In the genomic region with DNA sequence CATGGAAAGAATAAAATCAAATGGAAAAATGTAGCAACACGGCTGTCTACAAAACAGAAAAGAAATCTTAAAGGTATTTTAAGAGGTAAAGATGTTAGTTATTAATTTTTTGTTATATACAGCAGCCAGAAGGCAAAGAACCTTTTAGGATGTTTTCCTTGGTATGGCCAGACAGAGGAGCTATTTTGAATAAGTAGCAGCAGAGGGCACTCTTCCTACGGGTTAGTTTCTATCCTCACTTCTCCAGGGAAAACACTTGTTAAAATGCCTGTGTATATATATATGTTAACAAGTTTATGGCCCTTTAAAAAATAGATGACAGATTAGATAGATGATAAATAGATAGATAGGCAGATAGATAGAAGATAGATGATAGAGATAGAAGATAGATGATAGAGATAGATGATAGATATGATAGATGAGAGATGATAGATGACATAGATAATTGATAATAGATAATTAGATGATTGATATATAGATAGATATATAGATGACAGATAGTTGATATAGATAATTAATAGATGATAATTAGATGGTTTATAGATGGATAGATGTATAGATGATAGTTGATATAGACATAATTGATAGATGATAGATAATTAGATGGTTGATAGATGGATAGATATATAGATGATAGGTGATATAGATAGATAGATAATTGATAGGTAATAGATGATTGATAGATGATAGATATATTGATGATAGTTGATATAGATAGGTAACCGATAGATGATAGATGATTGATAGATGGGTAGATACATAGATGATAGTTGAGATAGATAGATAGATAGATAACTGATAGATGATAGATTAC, we compare ENCODE assay signal across 8 cellular contexts. TPM values are rescaled to one million over a fixed set of nuclear protein-coding genes. Genes with fewer than 3 reads are reported as not detected.
A peak's percentile ranks its signal among the peaks of the same experiment; 100 is the strongest.
DNase-seq lines count a peak whose midpoint lies in the region; ATAC-seq, FAIRE-seq and TF ChIP-seq lines count a peak whose summit lies in the region.

No MANE protein-coding gene starts in this region.

- peak; percentile 95 for FAIRE-seq in endothelial cell of umbilical vein (lab: Jason Lieb, UNC)

- H4K20me1 ChIP-seq in endothelial cell of umbilical vein (replicated peaks; ENCODE audit: control insufficient read depth, extremely low read depth, insufficient read depth, low read length), result no peaks in the 10 kb centered on the region

- H3K27me3 ChIP-seq in endothelial cell of umbilical vein (ENCODE audit: control insufficient read depth in 2 of 2, insufficient read depth in 2 of 2, low read length in 2 of 2), result peaks cover 0 to 2% of the 10 kb centered on the region in 2 experiments

- POLR2A ChIA-PET in endothelial cell of umbilical vein (lab: Charles Lee), result no interaction called here

- H3K27ac ChIP-seq in endothelial cell of umbilical vein (ENCODE audit: insufficient read depth, low read depth, low read length), result no peak overlapping the region

- intact Hi-C loops in endothelial cell of umbilical vein (cut with micrococcal nuclease), result loop anchor here (1.0 to 5.0 kb wide), 6 partner anchors 59 to 664 kb away; a partner anchor contains a TSS

- H3K79me2 ChIP-seq in endothelial cell of umbilical vein (ENCODE audit: control insufficient read depth, insufficient read depth, low read length), result no peaks in the 10 kb centered on the region

- H3K4me2 ChIP-seq in endothelial cell of umbilical vein (ENCODE audit: insufficient read depth, low read length), result no peak overlapping the region

- in situ Hi-C loops in KBM-7 (cut with MboI; ENCODE audit: low pct_unique_long_range_greater_than_20kb, low sequenced_read_pairs), result no loop called here

- no peak for ATAC-seq in GM21526 (IDR thresholded peaks at IDR 0.05; ENCODE audit: low FRiP score, unreplicated experiment)
- ATAC-seq in HG02840 (IDR thresholded peaks at IDR 0.05; ENCODE audit: low FRiP score, unreplicated experiment), result no peak
- no peak for ATAC-seq in HG03039 (IDR thresholded peaks at IDR 0.05; ENCODE audit: unreplicated experiment)

- TF ChIP-seq CTCF in endothelial cell of umbilical vein (IDR thresholded peaks at IDR 0.05; ENCODE audit: extremely low read depth in 1 of 2, insufficient read depth in 1 of 2, low read depth in 1 of 2, low read length in 2 of 2), result peak; percentile 33 to 36

- TF ChIP-seq POLR2A in endothelial cell of umbilical vein (IDR thresholded peaks at IDR 0.05; ENCODE audit: low read depth, low read length), result no peak

- BruUV-seq in endothelial cell of umbilical vein (replicated peaks; lab: Mats Ljungman, UMichigan), result no TSS peak

- no peaks in the 10 kb centered on the region for H3K9me1 ChIP-seq in endothelial cell of umbilical vein (replicated peaks; ENCODE audit: control insufficient read depth, extremely low read depth, insufficient read depth, low read length)

- H3K4me1 ChIP-seq in endothelial cell of umbilical vein (ENCODE audit: control insufficient read depth, extremely low read depth, insufficient read depth, low read length), result peaks cover 5% of the 10 kb centered on the region

- H3K36me3 ChIP-seq in endothelial cell of umbilical vein (ENCODE audit: control insufficient read depth in 2 of 2, extremely low read depth in 1 of 2, insufficient read depth in 2 of 2, low read length in 2 of 2), result no peaks in the 10 kb centered on the region

- H3K4me3 ChIP-seq in endothelial cell of umbilical vein (replicated peaks in 1 of 3; ENCODE audit: insufficient read depth in 1 of 3, low read depth in 1 of 3, low read length in 3 of 3), result no peak overlapping the region

- H3K9me3 ChIP-seq in endothelial cell of umbilical vein (replicated peaks; ENCODE audit: control insufficient read depth, insufficient read depth, low read length), result no peaks in the 10 kb centered on the region

- no peak overlapping the region for H3K9ac ChIP-seq in endothelial cell of umbilical vein (replicated peaks; ENCODE audit: extremely low read depth, insufficient read depth, low read length)

- dilution Hi-C loops in endothelial cell of umbilical vein (cut with MboI; ENCODE audit: extremely low pct_ligation_motif_present, low sequenced_read_pairs), result no loop called here

- DNase-seq in COLO668 (lab: John Stamatoyannopoulos, UW; ENCODE audit: unreplicated experiment), result peak; percentile 24
- DNase-seq in KBM-7, result peak; percentile 47
- peak; percentile 52 for DNase-seq in OCI-M1 (lab: John Stamatoyannopoulos, UW)
- DNase-seq in endothelial cell of umbilical vein (ENCODE audit: low read depth, low spot score), result peak; percentile 44
- peak; percentile 6 for DNase-seq in non-pigmented ciliary epithelial cell (ENCODE audit: low read depth)

- no peak overlapping the region for H2AFZ ChIP-seq in endothelial cell of umbilical vein (ENCODE audit: low read depth, low read length)

- CTCF ChIA-PET in endothelial cell of umbilical vein (lab: Charles Lee), result interaction anchor here (0.5 to 3.5 kb wide), 28 partner anchors 10 to 826 kb away, joined by 3 to 97 read pairs (median 4); a partner anchor contains a TSS

TF ChIP-seq in endothelial cell of umbilical vein, 7 proteins besides CTCF, POLR2A, EP300 and RAD21:
- no peak for TF ChIP-seq GATA2 (IDR thresholded peaks at IDR 0.05; ENCODE audit: insufficient read depth, insufficient read length, low read depth, low read length)
- TF ChIP-seq FOS (IDR thresholded peaks at IDR 0.05; ENCODE audit: borderline replicate concordance, insufficient read depth, low read length), result no peak
- TF ChIP-seq, protein P1, sequence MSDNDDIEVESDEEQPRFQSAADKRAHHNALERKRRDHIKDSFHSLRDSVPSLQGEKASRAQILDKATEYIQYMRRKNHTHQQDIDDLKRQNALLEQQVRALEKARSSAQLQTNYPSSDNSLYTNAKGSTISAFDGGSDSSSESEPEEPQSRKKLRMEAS (IDR thresholded peaks at IDR 0.05; ENCODE audit: insufficient read depth, insufficient read length), result no peak
- TF ChIP-seq POLR2AphosphoS5 (IDR thresholded peaks at IDR 0.05; ENCODE audit: insufficient read depth, low read depth, low read length), result no peak
- no peak for TF ChIP-seq EZH2 (IDR thresholded peaks at IDR 0.05; ENCODE audit: borderline replicate concordance, low read depth, low read length, severe bottlenecking)
- no peak for TF ChIP-seq JUN (IDR thresholded peaks at IDR 0.05; ENCODE audit: borderline replicate concordance, insufficient read depth, insufficient read length, low read depth)
- TF ChIP-seq MYC (IDR thresholded peaks at IDR 0.05; ENCODE audit: low read depth, low read length), result no peak
TF ChIP-seq in endothelial cell of umbilical vein: peak in this region for 0.

RNA-seq across cellular contexts. Expression of a gene that starts 57.8 kb away (rescaled TPM):
- 0.35 TPM in 1 of 2 replicates, not detected in the other for total RNA-seq in endothelial cell of umbilical vein
- 0.01 and 0.03 TPM in 2 replicates for polyA plus RNA-seq in endothelial cell of umbilical vein
- 0.05 and 0.07 TPM in 2 replicates for polyA plus RNA-seq in endothelial cell of umbilical vein (2011; cell fraction: cytosol; rRNA removed)
- 0.03 and 0.08 TPM in 2 replicates for polyA plus RNA-seq in endothelial cell of umbilical vein (2011; cell fraction: nucleus; rRNA removed)
- 0.04 TPM in 1 of 2 replicates, not detected in the other for polyA plus RNA-seq in endothelial cell of umbilical vein (2012)
- 0.06 TPM in 1 of 2 replicates, not detected in the other for polyA minus RNA-seq in endothelial cell of umbilical vein
- polyA minus RNA-seq in endothelial cell of umbilical vein (2011; cell fraction: cytosol; rRNA and poly(A)+ RNA removed), result not detected
- polyA minus RNA-seq in endothelial cell of umbilical vein (2011; cell fraction: nucleus; rRNA and poly(A)+ RNA removed), result not detected in 2 replicates
